In the genomic region with DNA sequence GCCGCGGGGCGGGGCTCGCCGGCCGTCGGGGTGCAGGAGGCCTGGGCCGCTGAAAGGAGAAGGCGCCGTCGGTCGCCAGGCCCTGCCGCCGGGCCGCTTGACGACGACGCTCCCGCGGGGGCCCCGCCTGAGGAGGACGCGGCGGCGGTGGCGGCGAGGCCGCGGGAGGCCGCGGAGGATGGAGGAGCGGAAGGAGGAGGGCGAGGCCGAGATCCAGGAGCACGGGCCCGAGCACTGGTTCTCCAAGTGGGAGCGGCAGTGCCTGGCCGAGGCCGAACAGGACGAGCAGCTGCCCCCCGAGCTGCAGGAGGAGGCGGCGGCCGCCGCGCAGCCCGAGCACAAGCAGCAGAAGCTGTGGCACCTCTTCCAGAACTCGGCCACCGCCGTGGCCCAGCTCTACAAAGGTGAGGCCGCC, we compare ENCODE assay signal across 8 cellular contexts. TPM values are rescaled to one million over a fixed set of nuclear protein-coding genes. Genes with fewer than 3 reads are reported as not detected.
A peak's percentile ranks its signal among the peaks of the same experiment; 100 is the strongest.
DNase-seq lines count a peak whose midpoint lies in the region; ATAC-seq and TF ChIP-seq lines count a peak whose summit lies in the region.

No MANE protein-coding gene starts in this region.

- H3K36me3 ChIP-seq in uterus, result no peaks in the 10 kb centered on the region

- no peak for TF ChIP-seq CTCF in activated CD8-positive, alpha-beta T cell treated with anti-CD3 and anti-CD28 coated beads for 36 hours (IDR thresholded peaks at IDR 0.05)
- TF ChIP-seq CTCF in nephron progenitor cell (IDR thresholded peaks at IDR 0.05) (no peak), uterus (IDR thresholded peaks at IDR 0.05) (no peak)

- TF ChIP-seq POLR2A in erythroblast (IDR thresholded peaks at IDR 0.05; ENCODE audit: low read length), result no peak
- no peak for TF ChIP-seq POLR2A in uterus (IDR thresholded peaks at IDR 0.05)

- peak overlapping the region; percentile 88 for H3K4me3 Mint-ChIP-seq in activated CD8-positive, alpha-beta T cell treated with anti-CD3 and anti-CD28 coated beads for 36 hours
- H3K4me3 Mint-ChIP-seq in nephron progenitor cell, result peak overlapping the region; percentile 88

- peak overlapping the region; percentile 98 to 99 for H3K27ac ChIP-seq in uterus

- ATAC-seq in GM21367 (IDR thresholded peaks at IDR 0.05; ENCODE audit: unreplicated experiment), result peak; percentile 3
- peak; percentile 3 for ATAC-seq in activated CD8-positive, alpha-beta T cell treated with anti-CD3 and anti-CD28 coated beads for 36 hours

- CTCF ChIA-PET in activated CD8-positive, alpha-beta T cell treated with anti-CD3 and anti-CD28 coated beads for 36 hours (lab: Charles Lee), result interaction anchor here (1.4 to 2.7 kb wide), 3 partner anchors 11 to 211 kb away, joined by 3 to 7 read pairs (median 7); no protein-coding TSS in a partner anchor

- no peaks in the 10 kb centered on the region for H3K9me3 ChIP-seq in uterus

- peaks cover 30% of the 10 kb centered on the region for H3K4me1 Mint-ChIP-seq in activated CD8-positive, alpha-beta T cell treated with anti-CD3 and anti-CD28 coated beads for 36 hours (ENCODE audit: low read depth)
- H3K4me1 Mint-ChIP-seq in nephron progenitor cell, result peaks cover 51% of the 10 kb centered on the region

- H3K4me1 ChIP-seq in uterus, result peaks cover 0 to 12% of the 10 kb centered on the region in 2 donors

- H3K27me3 Mint-ChIP-seq in activated CD8-positive, alpha-beta T cell treated with anti-CD3 and anti-CD28 coated beads for 36 hours, result no peaks in the 10 kb centered on the region
- peaks cover 4% of the 10 kb centered on the region for H3K27me3 Mint-ChIP-seq in nephron progenitor cell (ENCODE audit: low read depth, poor library complexity)

- H3K4me3 ChIP-seq in uterus, result peak overlapping the region; percentile 78 to 100

- no peaks in the 10 kb centered on the region for H3K27me3 ChIP-seq in uterus

- H3K27ac Mint-ChIP-seq in activated CD8-positive, alpha-beta T cell treated with anti-CD3 and anti-CD28 coated beads for 36 hours, result peak overlapping the region; percentile 70
- no peak overlapping the region for H3K27ac Mint-ChIP-seq in nephron progenitor cell

- H3K9me3 Mint-ChIP-seq in activated CD8-positive, alpha-beta T cell treated with anti-CD3 and anti-CD28 coated beads for 36 hours, result no peaks in the 10 kb centered on the region
- H3K9me3 Mint-ChIP-seq in nephron progenitor cell, result no peaks in the 10 kb centered on the region

- peaks cover 37% of the 10 kb centered on the region for H3K36me3 Mint-ChIP-seq in activated CD8-positive, alpha-beta T cell treated with anti-CD3 and anti-CD28 coated beads for 36 hours (ENCODE audit: low read depth)
- H3K36me3 Mint-ChIP-seq in nephron progenitor cell (ENCODE audit: low read depth), result peaks cover 34% of the 10 kb centered on the region

- peak; percentile 61 for DNase-seq in COLO668 (lab: John Stamatoyannopoulos, UW; ENCODE audit: unreplicated experiment)
- DNase-seq in HT-29 (ENCODE audit: low spot score), result peak; percentile 35
- DNase-seq in activated CD8-positive, alpha-beta T cell treated with anti-CD3 and anti-CD28 coated beads for 36 hours, result peak; percentile 58
- peak; percentile 73 to 85 for DNase-seq in erythroblast (lab: John Stamatoyannopoulos, UW)
- no peak for DNase-seq in nephron progenitor cell
- DNase-seq in uterus, result peak in 1 of 2 donors; percentile 37
- no peak for DNase-seq in NCI-H510A (lab: John Stamatoyannopoulos, UW)

- intact Hi-C loops in activated CD8-positive, alpha-beta T cell treated with anti-CD3 and anti-CD28 coated beads for 36 hours (cut with micrococcal nuclease), result loop anchor here (2.0 to 5.0 kb wide), 3 partner anchors 19 to 130 kb away; partner anchors contain the start of gene USP7
- intact Hi-C loops in uterus (cut with DNase I; ENCODE audit: low total_unique reads), result no loop called here

- POLR2A ChIA-PET in activated CD8-positive, alpha-beta T cell treated with anti-CD3 and anti-CD28 coated beads for 36 hours (lab: Charles Lee), result interaction anchor here (0.8 to 4.9 kb wide), 14 partner anchors 10 to 223 kb away, joined by 3 to 78 read pairs (median 8); partner anchors contain the start of gene CARHSP1

RNA-seq across cellular contexts. Expression of gene HAPSTR1, which starts 0.4 kb away (rescaled TPM):
- total RNA-seq in HT-29 (2014; rRNA removed; shearing (Covaris generic)), result 30.3 and 31.4 TPM in 2 replicates
- 10 to 100 TPM; 52.5 to 53.4 TPM for total RNA-seq in activated CD8-positive, alpha-beta T cell treated with anti-CD3 and anti-CD28 coated beads for 36 hours
- 100 to 1,000 TPM in 1 of 4 donors, 10 to 100 TPM in 3; 16.1 to 113 (median 45.9) TPM for total RNA-seq in uterus

Comparison
In these comparisons a context has a peak if more than half of its experiments do, and no peak if none do; other contexts are left out.
1. DNase-seq: peak in COLO668 (single experiment), HT-29 (single experiment), activated CD8-positive, alpha-beta T cell treated with anti-CD3 and anti-CD28 coated beads for 36 hours (single experiment) and erythroblast (2 of 2); none in nephron progenitor cell (single experiment) and NCI-H510A (single experiment).